In genomic region chr10:93703066-93703465, GRCh38 we compare ENCODE assay signal across 8 cellular contexts. TPM values are rescaled to one million over a fixed set of nuclear protein-coding genes. Genes with fewer than 3 reads are reported as not detected.
DNase-seq lines count a peak whose midpoint lies in the region; ATAC-seq and TF ChIP-seq lines count a peak whose summit lies in the region.

No MANE protein-coding gene starts in this region.

- dilution Hi-C loops in mammary epithelial cell (cut with HindIII; ENCODE audit: low sequenced_read_pairs) = no loop called here

- ATAC-seq in T-helper 17 cell = no peak

- peak overlapping the region; percentile 92 for H3K4me2 ChIP-seq in Loucy (ENCODE audit: low read depth, low read length, poor library complexity, severe bottlenecking)
- peak overlapping the region; percentile 83 for H3K4me2 ChIP-seq in mammary epithelial cell (ENCODE audit: insufficient read depth, low read depth, low read length)

- peak overlapping the region; percentile 81 for H3K9ac ChIP-seq in Loucy (ENCODE audit: low read depth, low read length, poor library complexity, severe bottlenecking)
- H3K9ac ChIP-seq in mammary epithelial cell (ENCODE audit: insufficient read depth, low read length) = peak overlapping the region; percentile 62

- H3K4me1 ChIP-seq in Loucy (ENCODE audit: insufficient read depth, low read length, poor library complexity, severe bottlenecking) (peaks cover 34% of the 10 kb centered on the region), mammary epithelial cell (ENCODE audit: insufficient read depth, low read length) (peaks cover 17% of the 10 kb centered on the region)

- H3K27me3 ChIP-seq in Loucy (ENCODE audit: insufficient read depth, low read length, poor library complexity, severe bottlenecking) (no peaks in the 10 kb centered on the region), mammary epithelial cell (ENCODE audit: insufficient read depth, low read length) (no peaks in the 10 kb centered on the region)

- H2AFZ ChIP-seq in Loucy (ENCODE audit: low read length) (peak overlapping the region; percentile 100), mammary epithelial cell (ENCODE audit: low read depth, low read length) (peak overlapping the region; percentile 94)

- TF ChIP-seq CTCF in Loucy (conservative IDR thresholded peaks at IDR 0.05; ENCODE audit: low read length) (no peak), mammary epithelial cell (conservative IDR thresholded peaks at IDR 0.05 in 1 of 2, IDR thresholded peaks at IDR 0.05 in 1 of 2; ENCODE audit: extremely low read depth in 1 of 2, insufficient read depth in 1 of 2, low read depth in 1 of 2, low read length in 2 of 2) (no peak), chondrocyte (IDR thresholded peaks at IDR 0.05) (no peak)

- DNase-seq in activated CD4-positive, alpha-beta memory T cell treated with anti-CD3 and anti-CD28 coated beads for 36 hours = peak; percentile 11
- no peak for DNase-seq in activated CD4-positive, alpha-beta memory T cell treated with anti-CD3 and anti-CD28 coated beads, Interleukin-2, amount 10 ng/mL, durations not matched to agents 7 days and 5 days
- DNase-seq in mammary epithelial cell (no peak), lung microvascular endothelial cell (ENCODE audit: low read depth in 2 of 2) (peak; percentile 2 to 20), chondrocyte (ENCODE audit: low spot score) (no peak), hippocampal formation (lab: John Stamatoyannopoulos, UW) (no peak), T-helper 17 cell (no peak)

- 2% methylated on average over 11 of the region's 12 CpGs for WGBS in mammary epithelial cell (ENCODE audit: low coverage, missing lambda C conversion rate)

- H4K20me1 ChIP-seq in Loucy (ENCODE audit: insufficient read depth, low read length, poor library complexity, severe bottlenecking) (no peaks in the 10 kb centered on the region), mammary epithelial cell (ENCODE audit: insufficient read depth, low read length) (no peaks in the 10 kb centered on the region)

- peak overlapping the region; percentile 52 for H3K27ac ChIP-seq in mammary epithelial cell (ENCODE audit: insufficient read depth, low read depth, low read length)

- intact Hi-C loops in activated CD4-positive, alpha-beta memory T cell treated with anti-CD3 and anti-CD28 coated beads for 36 hours (cut with micrococcal nuclease) = loop anchor here (2.0 to 5.0 kb wide), 5 partner anchors 49 to 1111 kb away; partner anchors contain the start of genes HELLS, KIF11, NOC3L and SLC35G1
- intact Hi-C loops in mammary epithelial cell (cut with micrococcal nuclease) = loop anchor here (2.0 to 10.0 kb wide), 4 partner anchors 44 to 700 kb away; partner anchors contain the start of gene TBC1D12

- no peak overlapping the region for H3K4me3 Mint-ChIP-seq in activated CD4-positive, alpha-beta memory T cell treated with anti-CD3 and anti-CD28 coated beads for 36 hours
- no peak overlapping the region for H3K4me3 Mint-ChIP-seq in activated CD4-positive, alpha-beta memory T cell treated with anti-CD3 and anti-CD28 coated beads, Interleukin-2, amount 10 ng/mL, durations not matched to agents 7 days and 5 days
- H3K4me3 Mint-ChIP-seq in chondrocyte (ENCODE audit: unreplicated experiment) = no peak overlapping the region
- H3K4me3 Mint-ChIP-seq in T-helper 17 cell = no peak overlapping the region

- peaks cover 8% of the 10 kb centered on the region for H3K36me3 Mint-ChIP-seq in activated CD4-positive, alpha-beta memory T cell treated with anti-CD3 and anti-CD28 coated beads for 36 hours
- peaks cover 3% of the 10 kb centered on the region for H3K36me3 Mint-ChIP-seq in activated CD4-positive, alpha-beta memory T cell treated with anti-CD3 and anti-CD28 coated beads, Interleukin-2, amount 10 ng/mL, durations not matched to agents 7 days and 5 days (ENCODE audit: low read depth)
- H3K36me3 Mint-ChIP-seq in chondrocyte (ENCODE audit: low read depth) = no peaks in the 10 kb centered on the region
- no peaks in the 10 kb centered on the region for H3K36me3 Mint-ChIP-seq in T-helper 17 cell (ENCODE audit: low read depth)

- H3K27ac Mint-ChIP-seq in activated CD4-positive, alpha-beta memory T cell treated with anti-CD3 and anti-CD28 coated beads for 36 hours = no peak overlapping the region
- H3K27ac Mint-ChIP-seq in activated CD4-positive, alpha-beta memory T cell treated with anti-CD3 and anti-CD28 coated beads, Interleukin-2, amount 10 ng/mL, durations not matched to agents 7 days and 5 days = no peak overlapping the region
- H3K27ac Mint-ChIP-seq in chondrocyte (ENCODE audit: unreplicated experiment) (no peak overlapping the region), T-helper 17 cell (no peak overlapping the region)

- H3K9me3 ChIP-seq in Loucy (ENCODE audit: insufficient read depth, low read depth, low read length) (no peaks in the 10 kb centered on the region), mammary epithelial cell (replicated peaks; ENCODE audit: insufficient read depth, low read length) (no peaks in the 10 kb centered on the region), T-helper 17 cell (ENCODE audit: control insufficient read depth, low read length, poor library complexity, severe bottlenecking) (no peaks in the 10 kb centered on the region)

- in situ Hi-C loops in mammary epithelial cell (cut with MboI; ENCODE audit: low sequenced_read_pairs in 2 of 2) = loop anchor here (5.0 to 10.0 kb wide), 2 partner anchors 109 to 112 kb away; no protein-coding TSS in a partner anchor

- no peaks in the 10 kb centered on the region for H3K9me3 Mint-ChIP-seq in activated CD4-positive, alpha-beta memory T cell treated with anti-CD3 and anti-CD28 coated beads for 36 hours
- no peaks in the 10 kb centered on the region for H3K9me3 Mint-ChIP-seq in activated CD4-positive, alpha-beta memory T cell treated with anti-CD3 and anti-CD28 coated beads, Interleukin-2, amount 10 ng/mL, durations not matched to agents 7 days and 5 days
- H3K9me3 Mint-ChIP-seq in chondrocyte (ENCODE audit: low read depth) = no peaks in the 10 kb centered on the region

- H3F3A ChIP-seq in Loucy (ENCODE audit: low read depth) = no peaks in the 10 kb centered on the region

- CTCF ChIA-PET in activated CD4-positive, alpha-beta memory T cell treated with anti-CD3 and anti-CD28 coated beads for 36 hours (lab: Charles Lee) = interaction anchor here (0.6 to 2.0 kb wide), 5 partner anchors 86 to 481 kb away, joined by 3 to 5 read pairs (median 3); no protein-coding TSS in a partner anchor
- CTCF ChIA-PET in activated CD4-positive, alpha-beta memory T cell treated with anti-CD3 and anti-CD28 coated beads, Interleukin-2, amount 10 ng/mL, durations not matched to agents 7 days and 5 days (lab: Charles Lee) = interaction anchor here (1.0 to 2.5 kb wide), 5 partner anchors 21 to 1991 kb away, joined by 3 to 6 read pairs (median 5); partner anchors contain the start of gene TCTN3
- CTCF ChIA-PET in mammary epithelial cell (lab: Charles Lee; ENCODE audit: low non-redundant PET) = no interaction called here

- no peaks in the 10 kb centered on the region for H3K36me3 ChIP-seq in Loucy (ENCODE audit: insufficient read depth, low read length)
- H3K36me3 ChIP-seq in mammary epithelial cell (ENCODE audit: insufficient read depth, low read length) = peaks cover 5% of the 10 kb centered on the region

- BruUV-seq in mammary epithelial cell (replicated peaks; lab: Mats Ljungman, UMichigan) = no TSS peak

- H3K27me3 Mint-ChIP-seq in activated CD4-positive, alpha-beta memory T cell treated with anti-CD3 and anti-CD28 coated beads for 36 hours = no peaks in the 10 kb centered on the region
- H3K27me3 Mint-ChIP-seq in activated CD4-positive, alpha-beta memory T cell treated with anti-CD3 and anti-CD28 coated beads, Interleukin-2, amount 10 ng/mL, durations not matched to agents 7 days and 5 days = no peaks in the 10 kb centered on the region
- H3K27me3 Mint-ChIP-seq in chondrocyte (ENCODE audit: low read depth) = no peaks in the 10 kb centered on the region
- H3K27me3 Mint-ChIP-seq in T-helper 17 cell = no peaks in the 10 kb centered on the region

- peaks cover 24% of the 10 kb centered on the region for H3K79me2 ChIP-seq in Loucy (ENCODE audit: insufficient read depth, low read length)
- peaks cover 14% of the 10 kb centered on the region for H3K79me2 ChIP-seq in mammary epithelial cell (ENCODE audit: insufficient read depth, low read length)

- no peaks in the 10 kb centered on the region for H3K9me2 ChIP-seq in Loucy (replicated peaks; ENCODE audit: low read depth, low read length)

- H3K4me3 ChIP-seq in Loucy (ENCODE audit: low read length, poor library complexity, severe bottlenecking) (peak overlapping the region; percentile 83), mammary epithelial cell (replicated peaks in 1 of 3; ENCODE audit: insufficient read depth in 1 of 3, low read depth in 2 of 3, low read length in 3 of 3) (peak overlapping the region; percentile 74 to 79 (median 77))

- peaks cover 21% of the 10 kb centered on the region for H3K4me1 Mint-ChIP-seq in activated CD4-positive, alpha-beta memory T cell treated with anti-CD3 and anti-CD28 coated beads for 36 hours (ENCODE audit: low read depth)
- H3K4me1 Mint-ChIP-seq in activated CD4-positive, alpha-beta memory T cell treated with anti-CD3 and anti-CD28 coated beads, Interleukin-2, amount 10 ng/mL, durations not matched to agents 7 days and 5 days = peaks cover 22% of the 10 kb centered on the region
- no peaks in the 10 kb centered on the region for H3K4me1 Mint-ChIP-seq in chondrocyte (ENCODE audit: low read depth)
- H3K4me1 Mint-ChIP-seq in T-helper 17 cell = peaks cover 7% of the 10 kb centered on the region

- POLR2A ChIA-PET in activated CD4-positive, alpha-beta memory T cell treated with anti-CD3 and anti-CD28 coated beads for 36 hours (lab: Charles Lee) = interaction anchor here (0.9 to 2.2 kb wide), 8 partner anchors 10 to 240 kb away, joined by 3 to 6 read pairs (median 3); partner anchors contain the start of gene CEP55
- POLR2A ChIA-PET in activated CD4-positive, alpha-beta memory T cell treated with anti-CD3 and anti-CD28 coated beads, Interleukin-2, amount 10 ng/mL, durations not matched to agents 7 days and 5 days (lab: Charles Lee) = interaction anchor here (0.7 to 1.9 kb wide), 9 partner anchors 8 to 1112 kb away, joined by 3 to 5 read pairs (median 3); partner anchors contain the start of genes CEP55 and HELLS

RNA-seq across cellular contexts. Expression of gene FRA10AC1, which starts 0.7 kb away (rescaled TPM):
- total RNA-seq in activated CD4-positive, alpha-beta memory T cell treated with anti-CD3 and anti-CD28 coated beads for 36 hours = 10 to 100 TPM; 18.6 to 19.0 TPM
- total RNA-seq in activated CD4-positive, alpha-beta memory T cell treated with anti-CD3 and anti-CD28 coated beads, Interleukin-2, amount 10 ng/mL, durations not matched to agents 7 days and 5 days = 10 to 100 TPM; 11.7 to 14.7 TPM
- 10 to 100 TPM; 10.8 to 15.9 TPM for total RNA-seq in mammary epithelial cell
- 1.9 TPM for polyA plus RNA-seq in mammary epithelial cell
- 0.83 TPM for polyA minus RNA-seq in mammary epithelial cell
- 1.1 and 3.2 TPM in 2 replicates for total RNA-seq in lung microvascular endothelial cell
- 11.8 to 15.2 TPM (median 13.2 TPM) in 3 replicates for total RNA-seq in chondrocyte
- total RNA-seq in T-helper 17 cell = 10 to 100 TPM; 13.9 to 17.5 TPM

RNA-seq across cellular contexts. Expression of gene LGI1, which starts 54.7 kb away (rescaled TPM):
- total RNA-seq in activated CD4-positive, alpha-beta memory T cell treated with anti-CD3 and anti-CD28 coated beads for 36 hours = not detected
- total RNA-seq in activated CD4-positive, alpha-beta memory T cell treated with anti-CD3 and anti-CD28 coated beads, Interleukin-2, amount 10 ng/mL, durations not matched to agents 7 days and 5 days = not detected
- not detected for total RNA-seq in mammary epithelial cell
- not detected for polyA plus RNA-seq in mammary epithelial cell
- not detected for polyA minus RNA-seq in mammary epithelial cell
- not detected in 2 replicates for total RNA-seq in lung microvascular endothelial cell
- 0.27 to 2.3 TPM (median 2.1 TPM) in 3 replicates for total RNA-seq in chondrocyte
- total RNA-seq in T-helper 17 cell = not detected

Comparison
In these comparisons a context has a peak if more than half of its experiments do, and no peak if none do; other contexts are left out.
1. DNase-seq: peak in activated CD4-positive, alpha-beta memory T cell treated with anti-CD3 and anti-CD28 coated beads for 36 hours (single experiment) and lung microvascular endothelial cell (2 of 2); none in activated CD4-positive, alpha-beta memory T cell treated with anti-CD3 and anti-CD28 coated beads, Interleukin-2, amount 10 ng/mL, durations not matched to agents 7 days and 5 days (single experiment), mammary epithelial cell (single experiment), chondrocyte (single experiment), hippocampal formation (0 of 2) and T-helper 17 cell (0 of 3).